ENCODE assay signal across 10 cellular contexts in genomic region chr1:211944733-211945500, GRCh38.
A peak's percentile ranks its signal among the peaks of the same experiment; 100 is the strongest.
DNase-seq lines count a peak whose midpoint lies in the region; ATAC-seq and TF ChIP-seq lines count a peak whose summit lies in the region.
"Had no signal": no experiment of that assay in that cellular context is flagged by ENCODE, and none has a peak within 500 bp of the region (broad histone marks: within the 10 kb centered on the region; RNA-seq: fewer than 3 reads in every experiment).

No MANE protein-coding gene starts in this region.

- H3K36me3 Mint-ChIP-seq in neural crest cell (ENCODE audit: low read depth) (peaks cover 4% of the 10 kb centered on the region), immature natural killer cell (peaks cover 6 to 26% (median 23%) of the 10 kb centered on the region in 3 donors)
- H3K36me3 Mint-ChIP-seq: naive B cell had no signal

- no peaks in the 10 kb centered on the region for H3K4me1 ChIP-seq in Peyer's patch
- H3K4me1 ChIP-seq: SJCRH30 had no signal

- H3K4me1 Mint-ChIP-seq in neural crest cell (no peaks in the 10 kb centered on the region), immature natural killer cell (no peaks in the 10 kb centered on the region)

- H3K27me3 Mint-ChIP-seq in neural crest cell (ENCODE audit: low read depth) (no peaks in the 10 kb centered on the region), immature natural killer cell (ENCODE audit: low read depth in 3 of 3) (no peaks in the 10 kb centered on the region)
- H3K27me3 Mint-ChIP-seq: naive B cell had no signal

- DNase-seq in DMS114 treated with DMSO at 0.1 percent for 48 hours (lab: John Stamatoyannopoulos, UW; ENCODE audit: unreplicated experiment) (peak; percentile 4), Peyer's patch (peak in 2 of 3 donors; percentile 72 to 84), fibroblast of gingiva (ENCODE audit: low read depth) (peak; percentile 19), neural crest cell (ENCODE audit: low read depth, low spot score) (no peak), immature natural killer cell (no peak), HCEC 1CT (no peak), epidermal melanocyte (ENCODE audit: insufficient read length, low spot score) (no peak)
- DNase-seq: naive B cell, SJCRH30 had no signal

- peaks cover 0 to 6% (median 0%) of the 10 kb centered on the region in 3 donors for H3K36me3 ChIP-seq in Peyer's patch

- peak in 4 of 6 experiments; percentile 30 to 88 (median 81) for TF ChIP-seq CTCF in Peyer's patch (IDR thresholded peaks at IDR 0.05)
- peak; percentile 43 for TF ChIP-seq CTCF in neural crest cell (conservative IDR thresholded peaks at IDR 0.05)

- H3K4me3 ChIP-seq in Peyer's patch = no peak overlapping the region
- H3K4me3 ChIP-seq: SJCRH30 had no signal

- ATAC-seq in GM21619 (IDR thresholded peaks at IDR 0.05; ENCODE audit: unreplicated experiment) = no peak

- no peak for TF ChIP-seq POLR2A in Peyer's patch (IDR thresholded peaks at IDR 0.05)

- H3K27ac Mint-ChIP-seq in neural crest cell (ENCODE audit: unreplicated experiment) = no peak overlapping the region
- H3K27ac Mint-ChIP-seq in immature natural killer cell = no peak overlapping the region

- no peaks in the 10 kb centered on the region for H3K9me3 ChIP-seq in Peyer's patch
- H3K9me3 ChIP-seq: SJCRH30 had no signal

- H3K9me3 Mint-ChIP-seq in neural crest cell (no peaks in the 10 kb centered on the region), immature natural killer cell (no peaks in the 10 kb centered on the region)
- H3K9me3 Mint-ChIP-seq: naive B cell had no signal

- H3K27me3 ChIP-seq in Peyer's patch = no peaks in the 10 kb centered on the region
- H3K27me3 ChIP-seq: SJCRH30 had no signal

- H3K27ac ChIP-seq in Peyer's patch = peak overlapping the region in 1 of 4 donors; percentile 27
- H3K27ac ChIP-seq: SJCRH30 had no signal

- H3K4me3 Mint-ChIP-seq in neural crest cell (no peak overlapping the region), immature natural killer cell (no peak overlapping the region)
- H3K4me3 Mint-ChIP-seq: naive B cell had no signal

Comparison
In these comparisons a context has a peak if more than half of its experiments do, and no peak if none do; other contexts are left out.
1. DNase-seq: peak in DMS114 treated with DMSO at 0.1 percent for 48 hours (single experiment), Peyer's patch (2 of 3) and fibroblast of gingiva (single experiment); none in neural crest cell (single experiment), immature natural killer cell (0 of 3), HCEC 1CT (single experiment) and epidermal melanocyte (single experiment).